9 cellular contexts compared by ENCODE assay signal in genomic region chr3:146817705-146818104, GRCh38.
DNase-seq lines count a peak whose midpoint lies in the region; ATAC-seq and TF ChIP-seq lines count a peak whose summit lies in the region.
"Had no signal": no experiment of that assay in that cellular context is flagged by ENCODE, and none has a peak within 500 bp of the region (broad histone marks: within the 10 kb centered on the region; RNA-seq: fewer than 3 reads in every experiment).

No MANE protein-coding gene starts in this region.

- H3K27ac ChIP-seq in psoas muscle: no peak overlapping the region

- 35 to 51% (median 45%) methylated on average over 2 of the region's 2 CpGs for WGBS in psoas muscle, 3 donors

- no peaks in the 10 kb centered on the region for H3K9me3 Mint-ChIP-seq in chondrocyte (ENCODE audit: low read depth)
- H3K9me3 Mint-ChIP-seq in activated CD8-positive, alpha-beta T cell treated with anti-CD3 and anti-CD28 coated beads for 36 hours: peaks cover 2% of the 10 kb centered on the region

- H3K36me3 Mint-ChIP-seq in chondrocyte (ENCODE audit: low read depth): no peaks in the 10 kb centered on the region
- H3K36me3 Mint-ChIP-seq in activated CD8-positive, alpha-beta T cell treated with anti-CD3 and anti-CD28 coated beads for 36 hours (ENCODE audit: low read depth): no peaks in the 10 kb centered on the region

- no peaks in the 10 kb centered on the region for H3K36me3 ChIP-seq in psoas muscle (ENCODE audit: insufficient read depth in 1 of 2, low read depth in 1 of 2)

- no peaks in the 10 kb centered on the region for H3K27me3 ChIP-seq in psoas muscle (ENCODE audit: insufficient read depth in 3 of 3, low read length in 2 of 3)

- POLR2A ChIA-PET in activated CD8-positive, alpha-beta T cell treated with anti-CD3 and anti-CD28 coated beads for 36 hours (lab: Charles Lee): no interaction called here

- no peak overlapping the region for H3K27ac Mint-ChIP-seq in chondrocyte (ENCODE audit: unreplicated experiment)
- no peak overlapping the region for H3K27ac Mint-ChIP-seq in activated CD8-positive, alpha-beta T cell treated with anti-CD3 and anti-CD28 coated beads for 36 hours

- H3K27me3 Mint-ChIP-seq in chondrocyte (ENCODE audit: low read depth): no peaks in the 10 kb centered on the region
- no peaks in the 10 kb centered on the region for H3K27me3 Mint-ChIP-seq in activated CD8-positive, alpha-beta T cell treated with anti-CD3 and anti-CD28 coated beads for 36 hours

- H3K9me3 ChIP-seq in psoas muscle: no peaks in the 10 kb centered on the region

- no peaks in the 10 kb centered on the region for H3K4me1 ChIP-seq in psoas muscle

- CTCF ChIA-PET in activated CD8-positive, alpha-beta T cell treated with anti-CD3 and anti-CD28 coated beads for 36 hours (lab: Charles Lee): no interaction called here

- ATAC-seq in psoas muscle: peak in 2 of 4 donors; percentile 43 to 79
- ATAC-seq in activated CD8-positive, alpha-beta T cell treated with anti-CD3 and anti-CD28 coated beads for 36 hours: no peak
- ATAC-seq in GM18858 (IDR thresholded peaks at IDR 0.05; ENCODE audit: unreplicated experiment): no peak

- no peak overlapping the region for H3K4me3 ChIP-seq in psoas muscle

- H3K4me1 Mint-ChIP-seq in chondrocyte (ENCODE audit: low read depth): peaks cover 40% of the 10 kb centered on the region
- no peaks in the 10 kb centered on the region for H3K4me1 Mint-ChIP-seq in activated CD8-positive, alpha-beta T cell treated with anti-CD3 and anti-CD28 coated beads for 36 hours (ENCODE audit: low read depth)

- no peak overlapping the region for H3K4me3 Mint-ChIP-seq in chondrocyte (ENCODE audit: unreplicated experiment)
- no peak overlapping the region for H3K4me3 Mint-ChIP-seq in activated CD8-positive, alpha-beta T cell treated with anti-CD3 and anti-CD28 coated beads for 36 hours

- DNase-seq in NCI-H146 (lab: John Stamatoyannopoulos, UW): peak; percentile 28
- no peak for DNase-seq in NCI-H146 treated with DMSO at 0.1 percent for 48 hours (lab: John Stamatoyannopoulos, UW; ENCODE audit: unreplicated experiment)
- DNase-seq in NCI-H2171 treated with DMSO at 0.1 percent for 48 hours (lab: John Stamatoyannopoulos, UW): peak; percentile 59
- DNase-seq in chondrocyte (ENCODE audit: low spot score): no peak
- no peak for DNase-seq in psoas muscle
- DNase-seq in activated CD8-positive, alpha-beta T cell treated with anti-CD3 and anti-CD28 coated beads for 36 hours: no peak
- no peak for DNase-seq in hepatic stellate cell (ENCODE audit: low spot score)
- DNase-seq: activated T-cell treated with anti-CD3 and anti-CD28 coated beads, Interleukin-2, amount 50 U/mL, for 1 hour had no signal

- intact Hi-C loops in psoas muscle (cut with DNase I): loop anchor here (5.0 kb wide), 1 partner anchor 375 kb away; no protein-coding TSS in a partner anchor
- intact Hi-C loops in activated CD8-positive, alpha-beta T cell treated with anti-CD3 and anti-CD28 coated beads for 36 hours (cut with micrococcal nuclease): no loop called here

- TF ChIP-seq CTCF in chondrocyte (IDR thresholded peaks at IDR 0.05) (peak; percentile 89), psoas muscle (IDR thresholded peaks at IDR 0.05) (peak; percentile 37)
- no peak for TF ChIP-seq CTCF in activated CD8-positive, alpha-beta T cell treated with anti-CD3 and anti-CD28 coated beads for 36 hours (IDR thresholded peaks at IDR 0.05)

Comparison
In these comparisons a context has a peak if more than half of its experiments do, and no peak if none do; other contexts are left out.
1. DNase-seq: peak in NCI-H146 (single experiment) and NCI-H2171 treated with DMSO at 0.1 percent for 48 hours (single experiment); none in NCI-H146 treated with DMSO at 0.1 percent for 48 hours (single experiment), chondrocyte (single experiment), psoas muscle (0 of 2), activated CD8-positive, alpha-beta T cell treated with anti-CD3 and anti-CD28 coated beads for 36 hours (single experiment) and hepatic stellate cell (single experiment).